In genomic region chr13:27980280-27980998, GRCh38 we compare ENCODE assay signal across 1 cellular context.
TF ChIP-seq lines count a peak whose summit lies in the region.

No MANE protein-coding gene starts in this region.

TF ChIP-seq in endothelial cell of umbilical vein, 7 proteins besides CTCF, POLR2A, EP300 and RAD21:
- TF ChIP-seq JUN (IDR thresholded peaks at IDR 0.05; ENCODE audit: borderline replicate concordance, insufficient read depth, insufficient read length, low read depth): no peak
- TF ChIP-seq FOS (IDR thresholded peaks at IDR 0.05; ENCODE audit: borderline replicate concordance, insufficient read depth, low read length): no peak
- peak; percentile 60 for TF ChIP-seq EZH2 (IDR thresholded peaks at IDR 0.05; ENCODE audit: borderline replicate concordance, low read depth, low read length, severe bottlenecking)
TF ChIP-seq in endothelial cell of umbilical vein: peak in this region for 1.
